8 cellular contexts compared by ENCODE assay signal in genomic region chr15:59104912-59105732, GRCh38. TPM values are rescaled to one million over a fixed set of nuclear protein-coding genes. Genes with fewer than 3 reads are reported as not detected.
DNase-seq lines count a peak whose midpoint lies in the region; ATAC-seq and TF ChIP-seq lines count a peak whose summit lies in the region.

TSS of gene CCNB2 (plus strand) at chr15:59105146. CDS start at chr15:59105269, 123 bp downstream.

- H3K9me3 Mint-ChIP-seq in endothelial cell (ENCODE audit: unreplicated experiment) = no peaks in the 10 kb centered on the region

- no peaks in the 10 kb centered on the region for H3K9me2 ChIP-seq in OCI-LY1 (ENCODE audit: low read depth, low read length)

- H3K4me1 ChIP-seq in OCI-LY1 (ENCODE audit: insufficient read depth, low read length, severe bottlenecking) = peaks cover 19% of the 10 kb centered on the region

- peak within 1 kb of the TSS; percentile 97 for H3K4me3 Mint-ChIP-seq in endothelial cell (ENCODE audit: unreplicated experiment)

- peak; percentile 94 for ATAC-seq in GM21526 (IDR thresholded peaks at IDR 0.05; ENCODE audit: low FRiP score, unreplicated experiment)

- peaks cover 35% of the 10 kb centered on the region for H3K36me3 ChIP-seq in OCI-LY1 (ENCODE audit: insufficient read depth, low read length)

- H3K27ac ChIP-seq in OCI-LY1 (ENCODE audit: low read depth, low read length, poor library complexity, severe bottlenecking) = peak within 1 kb of the TSS; percentile 81

- H3F3A ChIP-seq in OCI-LY1 (ENCODE audit: insufficient read depth, low read length) = peaks cover 3% of the 10 kb centered on the region; the same call in 1 of the 2 replicates

- peaks cover 12% of the 10 kb centered on the region for H3K4me1 Mint-ChIP-seq in endothelial cell (ENCODE audit: unreplicated experiment)

- no peaks in the 10 kb centered on the region for H3K9me3 ChIP-seq in OCI-LY1 (ENCODE audit: low read length)

- TF ChIP-seq CTCF in OCI-LY1 (IDR thresholded peaks at IDR 0.05; ENCODE audit: low read length) (no peak), endothelial cell (IDR thresholded peaks at IDR 0.05; ENCODE audit: unreplicated experiment) (no peak)

- peaks cover 7% of the 10 kb centered on the region for H3K36me3 Mint-ChIP-seq in endothelial cell (ENCODE audit: low read depth, unreplicated experiment)

- H3K27me3 ChIP-seq in OCI-LY1 (ENCODE audit: insufficient read depth, low read length) = no peaks in the 10 kb centered on the region

- H4K20me1 ChIP-seq in OCI-LY1 (ENCODE audit: insufficient read depth, low read length) = no peaks in the 10 kb centered on the region

- peak within 1 kb of the TSS; percentile 98 for H3K27ac Mint-ChIP-seq in endothelial cell (ENCODE audit: unreplicated experiment)

- H3K4me3 ChIP-seq in OCI-LY1 (ENCODE audit: low read depth, low read length, poor library complexity, severe bottlenecking) = peak within 1 kb of the TSS; percentile 90

- peak within 1 kb of the TSS; percentile 96 for H3K9ac ChIP-seq in OCI-LY1 (ENCODE audit: low read length)

- DNase-seq in DMS 273 (lab: John Stamatoyannopoulos, UW; ENCODE audit: unreplicated experiment) = peak; percentile 94
- peak; percentile 89 for DNase-seq in HuH-7 (ENCODE audit: low spot score)
- DNase-seq in activated CD8-positive, alpha-beta memory T cell treated with anti-CD3 and anti-CD28 coated beads, Interleukin-2, amount 50 U/mL, for 24 hours (ENCODE audit: extremely low read depth) = peak; percentile 47
- peak; percentile 84 for DNase-seq in endothelial cell (ENCODE audit: low spot score)
- DNase-seq in midbrain (lab: John Stamatoyannopoulos, UW) = peak; percentile 91
- DNase-seq in stimulated activated CD8-positive, alpha-beta memory T cell treated with anti-CD3 and anti-CD28 coated beads, Interleukin-15, amount 100 ng/mL, for 48 hours (ENCODE audit: low read depth in 2 of 2) = peak; percentile 66 to 74

- H3K79me2 ChIP-seq in OCI-LY1 (ENCODE audit: insufficient read depth, low read length) = peaks cover 17% of the 10 kb centered on the region

- H3K27me3 Mint-ChIP-seq in endothelial cell (ENCODE audit: unreplicated experiment) = no peaks in the 10 kb centered on the region

- H2AFZ ChIP-seq in OCI-LY1 (ENCODE audit: low read length) = peak within 1 kb of the TSS; percentile 68

- peak within 1 kb of the TSS; percentile 81 for H3K4me2 ChIP-seq in OCI-LY1 (ENCODE audit: low read length)

RNA-seq across cellular contexts. Expression of gene CCNB2, which starts in this region (rescaled TPM):
- total RNA-seq in endothelial cell (ENCODE audit: unreplicated experiment) = 16.5 TPM

Comparison
In these comparisons a context has a peak if more than half of its experiments do, and no peak if none do; other contexts are left out.
1. Peak in every context shown above with its lines: DNase-seq, ATAC-seq, H3K4me3 ChIP-seq and H3K27ac ChIP-seq.